ENCODE assay signal across 1 cellular context in genomic region chr4:86359944-86360478, GRCh38.
A peak's percentile ranks its signal among the peaks of the same experiment; 100 is the strongest.
TF ChIP-seq lines count a peak whose summit lies in the region.

Gene MAPK10 (minus strand): TSS chr4:86360053.

TF ChIP-seq in SK-N-SH, 30 proteins besides CTCF, POLR2A, EP300 and RAD21 (continued from another document):
- TF ChIP-seq TEAD4 (IDR thresholded peaks at IDR 0.05; ENCODE audit: borderline replicate concordance, insufficient read depth) (no peak), NFIC (IDR thresholded peaks at IDR 0.05; ENCODE audit: borderline replicate concordance) (no peak), FOXM1 (IDR thresholded peaks at IDR 0.05; ENCODE audit: low read depth) (no peak), TAF1 (IDR thresholded peaks at IDR 0.05; ENCODE audit: borderline replicate concordance, low read depth, low read length) (peak; percentile 35), SIN3A (IDR thresholded peaks at IDR 0.05; ENCODE audit: borderline replicate concordance, low read depth, low read length) (peak; percentile 51; the same call in 1 of the 2 replicates)
